In genomic region chr16:2465653-2466415, GRCh38 we compare ENCODE assay signal across 13 cellular contexts. TPM values are rescaled to one million over a fixed set of nuclear protein-coding genes. Genes with fewer than 3 reads are reported as not detected.
DNase-seq lines count a peak whose midpoint lies in the region; ATAC-seq, FAIRE-seq and TF ChIP-seq lines count a peak whose summit lies in the region.
"Had no signal": no experiment of that assay in that cellular context is flagged by ENCODE, and none has a peak within 500 bp of the region (broad histone marks: within the 10 kb centered on the region; RNA-seq: fewer than 3 reads in every experiment).

No MANE protein-coding gene starts in this region.

- H3K4me3 ChIP-seq in NB4 (ENCODE audit: low read depth, low read length) = no peak overlapping the region
- H3K4me3 ChIP-seq in endothelial cell of umbilical vein (replicated peaks in 1 of 3; ENCODE audit: insufficient read depth in 1 of 3, low read depth in 1 of 3, low read length in 3 of 3) = no peak overlapping the region
- H3K4me3 ChIP-seq: lung had no signal

- no TSS peak for BruUV-seq in endothelial cell of umbilical vein (replicated peaks; lab: Mats Ljungman, UMichigan)

- H3K9me1 ChIP-seq in endothelial cell of umbilical vein (replicated peaks; ENCODE audit: control insufficient read depth, extremely low read depth, insufficient read depth, low read length) = no peaks in the 10 kb centered on the region

- DNase-seq in GM10248 (ENCODE audit: extremely low spot score) (no peak), NB4 (ENCODE audit: low read depth) (peak; percentile 71), endothelial cell of umbilical vein (ENCODE audit: low read depth, low spot score) (no peak), EL (no peak)
- DNase-seq in activated CD8-positive, alpha-beta T cell treated with anti-CD3 and anti-CD28 coated beads for 36 hours = no peak
- DNase-seq: activated T-cell treated with anti-CD3 and anti-CD28 coated beads, Interleukin-2, amount 50 U/mL, for 4 hours; CD8-positive, alpha-beta memory T cell; OCI-M1 had no signal

- peaks cover 24% of the 10 kb centered on the region for H3K27me3 Mint-ChIP-seq in activated CD8-positive, alpha-beta T cell treated with anti-CD3 and anti-CD28 coated beads for 36 hours

- no peaks in the 10 kb centered on the region for H3K79me2 ChIP-seq in endothelial cell of umbilical vein (ENCODE audit: control insufficient read depth, insufficient read depth, low read length)

- no peak for FAIRE-seq in endothelial cell of umbilical vein (lab: Jason Lieb, UNC)

- no peak overlapping the region for H2AFZ ChIP-seq in endothelial cell of umbilical vein (ENCODE audit: low read depth, low read length)

- H3K27ac Mint-ChIP-seq in activated CD8-positive, alpha-beta T cell treated with anti-CD3 and anti-CD28 coated beads for 36 hours = no peak overlapping the region

- POLR2A ChIA-PET in GM10248 (lab: Yijun Ruan, JAX) = no interaction called here
- POLR2A ChIA-PET in endothelial cell of umbilical vein (lab: Charles Lee) = no interaction called here
- POLR2A ChIA-PET in activated CD8-positive, alpha-beta T cell treated with anti-CD3 and anti-CD28 coated beads for 36 hours (lab: Charles Lee) = no interaction called here

- CTCF ChIA-PET in GM10248 (lab: Yijun Ruan, JAX) (interaction anchor here (0.9 kb wide), 1 partner anchor 9 kb away, joined by 4 read pairs; the partner anchor contains the start of gene TBC1D24), endothelial cell of umbilical vein (lab: Charles Lee) (no interaction called here)
- CTCF ChIA-PET in activated CD8-positive, alpha-beta T cell treated with anti-CD3 and anti-CD28 coated beads for 36 hours (lab: Charles Lee) = interaction anchor here (1.0 kb wide), 1 partner anchor 12 kb away, joined by 3 read pairs; no protein-coding TSS in a partner anchor

- H3K27me3 ChIP-seq in endothelial cell of umbilical vein (ENCODE audit: control insufficient read depth in 2 of 2, insufficient read depth in 2 of 2, low read length in 2 of 2) = peaks cover 13% of the 10 kb centered on the region in 2 experiments

- H3K4me2 ChIP-seq in endothelial cell of umbilical vein (ENCODE audit: insufficient read depth, low read length) = no peak overlapping the region

- H3K4me1 Mint-ChIP-seq in activated CD8-positive, alpha-beta T cell treated with anti-CD3 and anti-CD28 coated beads for 36 hours (ENCODE audit: low read depth) = peaks cover 18% of the 10 kb centered on the region
- H3K4me1 Mint-ChIP-seq: central memory CD8-positive, alpha-beta T cell had no signal

- H3K27ac ChIP-seq in 22Rv1 (peak overlapping the region; percentile 95), endothelial cell of umbilical vein (ENCODE audit: insufficient read depth, low read depth, low read length) (no peak overlapping the region)

- H3K36me3 Mint-ChIP-seq in activated CD8-positive, alpha-beta T cell treated with anti-CD3 and anti-CD28 coated beads for 36 hours (ENCODE audit: low read depth) = peaks cover 5% of the 10 kb centered on the region
- H3K36me3 Mint-ChIP-seq: CD8-positive, alpha-beta memory T cell had no signal

- no peak overlapping the region for H3K9ac ChIP-seq in endothelial cell of umbilical vein (replicated peaks; ENCODE audit: extremely low read depth, insufficient read depth, low read length)

- H3K36me3 ChIP-seq in endothelial cell of umbilical vein (ENCODE audit: control insufficient read depth in 2 of 2, extremely low read depth in 1 of 2, insufficient read depth in 2 of 2, low read length in 2 of 2) = no peaks in the 10 kb centered on the region

- intact Hi-C loops in endothelial cell of umbilical vein (cut with micrococcal nuclease) = no loop called here
- intact Hi-C loops in activated CD8-positive, alpha-beta T cell treated with anti-CD3 and anti-CD28 coated beads for 36 hours (cut with micrococcal nuclease) = no loop called here

- no peaks in the 10 kb centered on the region for H3K9me3 ChIP-seq in endothelial cell of umbilical vein (replicated peaks; ENCODE audit: control insufficient read depth, insufficient read depth, low read length)

- no peak for ATAC-seq in GM21360 (IDR thresholded peaks at IDR 0.05; ENCODE audit: unreplicated experiment)
- ATAC-seq in HG03135 (IDR thresholded peaks at IDR 0.05; ENCODE audit: unreplicated experiment) = no peak
- ATAC-seq in activated CD8-positive, alpha-beta T cell treated with anti-CD3 and anti-CD28 coated beads for 36 hours = no peak
- ATAC-seq: activated T-cell treated with anti-CD3 and anti-CD28 coated beads, Interleukin-2, amount 50 U/mL, for 4 hours had no signal

- TF ChIP-seq CTCF in 22Rv1 (IDR thresholded peaks at IDR 0.05) (peak; percentile 58), GM10248 (IDR thresholded peaks at IDR 0.05; ENCODE audit: control extremely low read depth, extremely low read depth, low read depth, missing control alignments) (peak; percentile 28), NB4 (IDR thresholded peaks at IDR 0.05; ENCODE audit: low read depth, low read length) (peak; percentile 54), endothelial cell of umbilical vein (IDR thresholded peaks at IDR 0.05; ENCODE audit: extremely low read depth in 1 of 2, insufficient read depth in 1 of 2, low read depth in 1 of 2, low read length in 2 of 2) (peak; percentile 24 to 37)
- no peak for TF ChIP-seq CTCF in activated CD8-positive, alpha-beta T cell treated with anti-CD3 and anti-CD28 coated beads for 36 hours (IDR thresholded peaks at IDR 0.05)

- H4K20me1 ChIP-seq in endothelial cell of umbilical vein (replicated peaks; ENCODE audit: control insufficient read depth, extremely low read depth, insufficient read depth, low read length) = no peaks in the 10 kb centered on the region

- H3K4me3 Mint-ChIP-seq in activated CD8-positive, alpha-beta T cell treated with anti-CD3 and anti-CD28 coated beads for 36 hours = no peak overlapping the region
- H3K4me3 Mint-ChIP-seq: activated T-cell treated with anti-CD3 and anti-CD28 coated beads, Interleukin-2, amount 50 U/mL, for 4 hours; central memory CD8-positive, alpha-beta T cell had no signal

- dilution Hi-C loops in endothelial cell of umbilical vein (cut with MboI; ENCODE audit: extremely low pct_ligation_motif_present, low sequenced_read_pairs) = no loop called here

- TF ChIP-seq POLR2A in NB4 (IDR thresholded peaks at IDR 0.05; ENCODE audit: extremely low read depth, insufficient read length) (no peak), endothelial cell of umbilical vein (IDR thresholded peaks at IDR 0.05; ENCODE audit: low read depth, low read length) (no peak)

- no peaks in the 10 kb centered on the region for H3K9me3 Mint-ChIP-seq in activated CD8-positive, alpha-beta T cell treated with anti-CD3 and anti-CD28 coated beads for 36 hours
- H3K9me3 Mint-ChIP-seq: activated T-cell treated with anti-CD3 and anti-CD28 coated beads, Interleukin-2, amount 50 U/mL, for 4 hours; CD8-positive, alpha-beta memory T cell; central memory CD8-positive, alpha-beta T cell had no signal

- peaks cover 5% of the 10 kb centered on the region for H3K4me1 ChIP-seq in endothelial cell of umbilical vein (ENCODE audit: control insufficient read depth, extremely low read depth, insufficient read depth, low read length)

RNA-seq across cellular contexts. Expression of gene NTN3, which starts 5.3 kb away (rescaled TPM):
- 0.15 TPM in 1 of 2 replicates, not detected in the other for total RNA-seq in endothelial cell of umbilical vein
- polyA plus RNA-seq in endothelial cell of umbilical vein = not detected in 2 replicates
- 0.03 TPM in 1 of 2 replicates, not detected in the other for polyA plus RNA-seq in endothelial cell of umbilical vein (2011; cell fraction: cytosol; rRNA removed)
- polyA plus RNA-seq in endothelial cell of umbilical vein (2011; cell fraction: nucleus; rRNA removed) = not detected in 2 replicates
- polyA plus RNA-seq in endothelial cell of umbilical vein (2012) = not detected in 2 replicates
- polyA minus RNA-seq in endothelial cell of umbilical vein = not detected in 2 replicates
- polyA minus RNA-seq in endothelial cell of umbilical vein (2011; cell fraction: cytosol; rRNA and poly(A)+ RNA removed) = 0.82 TPM
- polyA minus RNA-seq in endothelial cell of umbilical vein (2011; cell fraction: nucleus; rRNA and poly(A)+ RNA removed) = not detected in 2 replicates
- not detected for total RNA-seq in activated CD8-positive, alpha-beta T cell treated with anti-CD3 and anti-CD28 coated beads for 36 hours
- total RNA-seq: activated T-cell treated with anti-CD3 and anti-CD28 coated beads, Interleukin-2, amount 50 U/mL, for 4 hours; CD8-positive, alpha-beta memory T cell had no signal
- polyA plus RNA-seq: CD8-positive, alpha-beta memory T cell had no signal

RNA-seq across cellular contexts. Expression of gene TEDC2, which starts 5.9 kb away (rescaled TPM):
- total RNA-seq in endothelial cell of umbilical vein = 12.7 and 15.2 TPM in 2 replicates
- polyA plus RNA-seq in endothelial cell of umbilical vein = 7.6 and 8.8 TPM in 2 replicates
- polyA plus RNA-seq in endothelial cell of umbilical vein (2011; cell fraction: cytosol; rRNA removed) = 6.1 and 7.6 TPM in 2 replicates
- polyA plus RNA-seq in endothelial cell of umbilical vein (2011; cell fraction: nucleus; rRNA removed) = 19.6 and 23.0 TPM in 2 replicates
- 3.7 and 5.1 TPM in 2 replicates for polyA plus RNA-seq in endothelial cell of umbilical vein (2012)
- polyA minus RNA-seq in endothelial cell of umbilical vein = 2.0 and 2.8 TPM in 2 replicates
- polyA minus RNA-seq in endothelial cell of umbilical vein (2011; cell fraction: cytosol; rRNA and poly(A)+ RNA removed) = 7.6 TPM
- 3.3 and 4.5 TPM in 2 replicates for polyA minus RNA-seq in endothelial cell of umbilical vein (2011; cell fraction: nucleus; rRNA and poly(A)+ RNA removed)
- total RNA-seq in activated CD8-positive, alpha-beta T cell treated with anti-CD3 and anti-CD28 coated beads for 36 hours = 10 to 100 TPM; 23.2 to 30.7 TPM

RNA-seq across cellular contexts. Expression of gene TBC1D24, which starts 9.1 kb away (rescaled TPM):
- 17.3 and 22.8 TPM in 2 replicates for total RNA-seq in endothelial cell of umbilical vein
- 8.1 and 10.6 TPM in 2 replicates for polyA plus RNA-seq in endothelial cell of umbilical vein
- polyA plus RNA-seq in endothelial cell of umbilical vein (2011; cell fraction: cytosol; rRNA removed) = 4.8 and 7.3 TPM in 2 replicates
- 16.4 and 18.5 TPM in 2 replicates for polyA plus RNA-seq in endothelial cell of umbilical vein (2011; cell fraction: nucleus; rRNA removed)
- 7.8 and 8.1 TPM in 2 replicates for polyA plus RNA-seq in endothelial cell of umbilical vein (2012)
- polyA minus RNA-seq in endothelial cell of umbilical vein = 12.4 and 16.1 TPM in 2 replicates
- 8.8 TPM for polyA minus RNA-seq in endothelial cell of umbilical vein (2011; cell fraction: cytosol; rRNA and poly(A)+ RNA removed)
- 8.9 and 10.8 TPM in 2 replicates for polyA minus RNA-seq in endothelial cell of umbilical vein (2011; cell fraction: nucleus; rRNA and poly(A)+ RNA removed)
- total RNA-seq in activated CD8-positive, alpha-beta T cell treated with anti-CD3 and anti-CD28 coated beads for 36 hours = 10 to 100 TPM; 16.6 to 16.7 TPM

RNA-seq across cellular contexts. Expression of gene CCNF, which starts 36.6 kb away (rescaled TPM):
- total RNA-seq in endothelial cell of umbilical vein = 46.6 and 48.9 TPM in 2 replicates
- polyA plus RNA-seq in endothelial cell of umbilical vein = 12.8 and 13.9 TPM in 2 replicates
- polyA plus RNA-seq in endothelial cell of umbilical vein (2011; cell fraction: cytosol; rRNA removed) = 15.5 and 16.8 TPM in 2 replicates
- 27.3 and 27.4 TPM in 2 replicates for polyA plus RNA-seq in endothelial cell of umbilical vein (2011; cell fraction: nucleus; rRNA removed)
- polyA plus RNA-seq in endothelial cell of umbilical vein (2012) = 15.0 and 20.9 TPM in 2 replicates
- polyA minus RNA-seq in endothelial cell of umbilical vein = 31.8 and 33.2 TPM in 2 replicates
- polyA minus RNA-seq in endothelial cell of umbilical vein (2011; cell fraction: cytosol; rRNA and poly(A)+ RNA removed) = 56.3 TPM
- polyA minus RNA-seq in endothelial cell of umbilical vein (2011; cell fraction: nucleus; rRNA and poly(A)+ RNA removed) = 20.6 and 25.0 TPM in 2 replicates
- total RNA-seq in activated CD8-positive, alpha-beta T cell treated with anti-CD3 and anti-CD28 coated beads for 36 hours = 10 to 100 TPM; 43.5 TPM

RNA-seq across cellular contexts. Expression of gene ATP6V0C, which starts 47.9 kb away (rescaled TPM):
- total RNA-seq in endothelial cell of umbilical vein = 187 and 194 TPM in 2 replicates
- 122 and 146 TPM in 2 replicates for polyA plus RNA-seq in endothelial cell of umbilical vein
- 82.0 and 82.5 TPM in 2 replicates for polyA plus RNA-seq in endothelial cell of umbilical vein (2011; cell fraction: cytosol; rRNA removed)
- 37.3 and 44.2 TPM in 2 replicates for polyA plus RNA-seq in endothelial cell of umbilical vein (2011; cell fraction: nucleus; rRNA removed)
- polyA plus RNA-seq in endothelial cell of umbilical vein (2012) = 209 and 256 TPM in 2 replicates
- polyA minus RNA-seq in endothelial cell of umbilical vein = 31.4 and 43.3 TPM in 2 replicates
- polyA minus RNA-seq in endothelial cell of umbilical vein (2011; cell fraction: cytosol; rRNA and poly(A)+ RNA removed) = 112 TPM
- polyA minus RNA-seq in endothelial cell of umbilical vein (2011; cell fraction: nucleus; rRNA and poly(A)+ RNA removed) = 19.4 and 31.2 TPM in 2 replicates
- total RNA-seq in activated CD8-positive, alpha-beta T cell treated with anti-CD3 and anti-CD28 coated beads for 36 hours = 10 to 100 TPM; 85.9 to 88.6 TPM
